9 cellular contexts compared by ENCODE assay signal in the genomic region with DNA sequence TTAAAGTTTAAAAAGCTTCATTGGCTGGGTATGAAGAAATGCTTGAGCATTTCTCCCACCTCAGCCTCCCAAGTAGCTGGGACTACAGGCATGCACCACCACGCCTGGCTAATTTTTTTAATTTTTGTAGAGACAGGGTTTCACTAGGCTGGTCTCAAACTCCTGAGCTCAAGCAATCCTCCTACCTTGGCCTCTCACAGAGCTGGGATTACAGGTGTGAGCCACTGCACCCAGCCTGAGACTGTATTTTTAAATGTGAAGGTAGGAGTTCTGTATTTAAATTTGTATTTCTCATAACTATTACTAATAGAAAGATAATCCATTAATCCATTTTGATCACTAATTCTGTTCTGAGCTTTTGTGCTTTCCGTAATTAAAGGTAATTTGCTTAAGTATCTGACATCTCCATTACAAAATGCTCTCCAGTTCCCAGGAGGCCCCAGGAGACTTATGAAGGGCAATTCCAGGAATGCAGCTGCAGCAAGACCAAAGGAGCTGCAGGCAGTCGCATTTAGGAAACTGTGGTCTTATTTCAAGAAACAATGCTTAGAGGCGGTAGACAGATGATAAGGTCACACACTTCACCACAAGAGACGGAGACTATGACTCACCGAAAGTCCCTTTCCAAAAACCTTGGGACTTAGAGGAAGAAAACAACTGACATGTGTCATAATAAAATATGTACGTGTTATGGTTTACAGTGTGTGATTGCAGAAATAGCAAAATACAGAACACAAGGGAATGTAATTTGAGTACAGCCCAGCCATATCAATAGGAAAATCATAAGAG. TPM values are rescaled to one million over a fixed set of nuclear protein-coding genes. Genes with fewer than 3 reads are reported as not detected.
DNase-seq lines count a peak whose midpoint lies in the region; ATAC-seq and TF ChIP-seq lines count a peak whose summit lies in the region.
"Had no signal": no experiment of that assay in that cellular context is flagged by ENCODE, and none has a peak within 500 bp of the region (broad histone marks: within the 10 kb centered on the region; RNA-seq: fewer than 3 reads in every experiment).

No MANE protein-coding gene starts in this region.

- peak overlapping the region; percentile 34 for H3K27ac ChIP-seq in foreskin keratinocyte

- no peaks in the 10 kb centered on the region for H3K27me3 ChIP-seq in foreskin keratinocyte
- H3K27me3 ChIP-seq: pancreas had no signal

- no peak for TF ChIP-seq CTCF in foreskin keratinocyte (conservative IDR thresholded peaks at IDR 0.05)

- H3K4me1 ChIP-seq in foreskin keratinocyte, result peaks cover 26% of the 10 kb centered on the region
- H3K4me1 ChIP-seq: pancreas had no signal

- peak; percentile 98 for ATAC-seq in HG02884 (IDR thresholded peaks at IDR 0.05; ENCODE audit: unreplicated experiment)
- peak; percentile 82 for ATAC-seq in foreskin keratinocyte

- DNase-seq in NCI-H187 (lab: John Stamatoyannopoulos, UW) (peak; percentile 1 to 4), NCI-H187 treated with DMSO at 0.1 percent for 48 hours (lab: John Stamatoyannopoulos, UW) (no peak), NCI-H524 (lab: John Stamatoyannopoulos, UW) (peak; percentile 36 to 74), foreskin keratinocyte (peak; percentile 82 to 89), GOT3 (lab: John Stamatoyannopoulos, UW) (no peak)
- peak; percentile 58 for DNase-seq in activated CD8-positive, alpha-beta memory T cell treated with anti-CD3 and anti-CD28 coated beads, Interleukin-2, amount 50 U/mL, for 4 hours
- peak; percentile 53 to 78 (median 57) for DNase-seq in stimulated activated CD4-positive, alpha-beta T cell treated with anti-CD3 and anti-CD28 coated beads, Interleukin-12 subunit alpha, Interleukin-12 subunit beta, amount 100 ng/mL, for 48 hours (ENCODE audit: low read depth in 2 of 3, low spot score in 1 of 3)

RNA-seq across cellular contexts. Expression of gene YAE1, which starts 23.3 kb away (rescaled TPM):
- total RNA-seq in foreskin keratinocyte, result 24.0 and 24.8 TPM in 2 replicates
- polyA plus RNA-seq in foreskin keratinocyte, result 22.3 and 24.4 TPM in 2 replicates

RNA-seq across cellular contexts. Expression of gene RALA, which starts 33.9 kb away (rescaled TPM):
- total RNA-seq in foreskin keratinocyte, result 66.7 and 79.3 TPM in 2 replicates
- 54.8 and 62.8 TPM in 2 replicates for polyA plus RNA-seq in foreskin keratinocyte

Comparison
In these comparisons a context has a peak if more than half of its experiments do, and no peak if none do; other contexts are left out.
1. DNase-seq: peak in NCI-H187 (2 of 2), NCI-H524 (2 of 2), activated CD8-positive, alpha-beta memory T cell treated with anti-CD3 and anti-CD28 coated beads, Interleukin-2, amount 50 U/mL, for 4 hours (single experiment), foreskin keratinocyte (2 of 2) and stimulated activated CD4-positive, alpha-beta T cell treated with anti-CD3 and anti-CD28 coated beads, Interleukin-12 subunit alpha, Interleukin-12 subunit beta, amount 100 ng/mL, for 48 hours (3 of 3); none in NCI-H187 treated with DMSO at 0.1 percent for 48 hours (single experiment) and GOT3 (single experiment).